In genomic region chr15:74238984-74239645, GRCh38 we compare ENCODE assay signal across 13 cellular contexts. TPM values are rescaled to one million over a fixed set of nuclear protein-coding genes. Genes with fewer than 3 reads are reported as not detected.
DNase-seq lines count a peak whose midpoint lies in the region; ATAC-seq, FAIRE-seq and TF ChIP-seq lines count a peak whose summit lies in the region.
"Had no signal": no experiment of that assay in that cellular context is flagged by ENCODE, and none has a peak within 500 bp of the region (broad histone marks: within the 10 kb centered on the region; RNA-seq: fewer than 3 reads in every experiment).

No MANE protein-coding gene starts in this region.

- CTCF ChIA-PET in Panc1 (lab: Charles Lee), result interaction anchor here (1.0 kb wide), 1 partner anchor 68 kb away, joined by 4 read pairs; no protein-coding TSS in a partner anchor

- H3K9me3 ChIP-seq in Panc1 (ENCODE audit: control insufficient read depth, insufficient read depth, low read depth, low read length) (no peaks in the 10 kb centered on the region), right cardiac atrium (ENCODE audit: control insufficient read depth, low read length) (no peaks in the 10 kb centered on the region)
- H3K9me3 ChIP-seq: transverse colon had no signal

- DNase-seq in Right ventricle myocardium inferior (ENCODE audit: missing footprints) (no peak), cardiac septum (ENCODE audit: low spot score) (no peak), Panc1 (ENCODE audit: low read depth, low spot score) (no peak), right cardiac atrium (peak in 2 of 3 donors; percentile 29 to 37), urothelium cell line (ENCODE audit: low spot score) (no peak), ecto neural progenitor cell (ENCODE audit: low spot score) (no peak)
- DNase-seq in activated CD4-positive, alpha-beta T cell treated with anti-CD3 and anti-CD28 coated beads for 1 hour, result no peak
- DNase-seq: activated CD4-positive, alpha-beta T cell treated with anti-CD3 and anti-CD28 coated beads, Interleukin-2, amount 10 ng/mL, durations not matched to agents 7 days and 5 days had no signal

- peaks cover 32% of the 10 kb centered on the region for H3K4me1 ChIP-seq in Panc1 (ENCODE audit: control insufficient read depth, insufficient read depth, low read length)
- peaks cover 19% of the 10 kb centered on the region for H3K4me1 ChIP-seq in right cardiac atrium (ENCODE audit: control insufficient read depth, insufficient read depth, low read length)

- peak overlapping the region; percentile 34; the same call in 1 of the 2 replicates for H3K27ac ChIP-seq in Panc1 (ENCODE audit: low read length)
- peak overlapping the region; percentile 32 for H3K27ac ChIP-seq in right cardiac atrium (ENCODE audit: low read length)

- in situ Hi-C loops in Panc1 (cut with HindIII; ENCODE audit: low pct_unique_long_range_greater_than_20kb, low sequenced_read_pairs), result no loop called here

- intact Hi-C loops in Right ventricle myocardium inferior (cut with DNase I) (no loop called here), cardiac septum (cut with DNase I) (no loop called here), Panc1 (cut with micrococcal nuclease; ENCODE audit: unreplicated experiment) (no loop called here), right cardiac atrium (cut with DNase I) (loop anchor here in 1 of 4 donors (10.0 kb wide), 1 partner anchor 84 kb away; no protein-coding TSS in a partner anchor)

- no peaks in the 10 kb centered on the region for H3K36me3 ChIP-seq in Panc1 (ENCODE audit: control insufficient read depth, insufficient read depth, low read length)
- H3K36me3 ChIP-seq: transverse colon had no signal

- no peak for TF ChIP-seq CTCF in Panc1 (IDR thresholded peaks at IDR 0.05)

- H3K4me3 ChIP-seq in Panc1 (ENCODE audit: low read depth in 2 of 2, low read length in 2 of 2), result no peak overlapping the region
- no peak overlapping the region for H3K4me3 ChIP-seq in right cardiac atrium (ENCODE audit: low read length)
- H3K4me3 ChIP-seq: transverse colon had no signal

- H3K27me3 ChIP-seq in Panc1 (ENCODE audit: control insufficient read depth, insufficient read depth, low read length) (no peaks in the 10 kb centered on the region), right cardiac atrium (ENCODE audit: control insufficient read depth, insufficient read depth) (no peaks in the 10 kb centered on the region)
- H3K27me3 ChIP-seq: transverse colon had no signal

- peak; percentile 17 for FAIRE-seq in urothelium cell line (lab: Jason Lieb, UNC)

- peak; percentile 13 for ATAC-seq in Right ventricle myocardium inferior
- ATAC-seq in Panc1, result 0 out of 2 replicates have a peak, but pooled peaks have one; percentile 6
- ATAC-seq in right cardiac atrium, result peak in 1 of 2 donors; percentile 4
- no peak for ATAC-seq in HG03460 (IDR thresholded peaks at IDR 0.05; ENCODE audit: unreplicated experiment)

- WGBS in right cardiac atrium, result 70% methylated on average over 6 of the region's 6 CpGs

- POLR2A ChIA-PET in Panc1 (lab: Charles Lee), result no interaction called here

- BruUV-seq in Panc1 (replicated peaks; lab: Mats Ljungman, UMichigan), result no TSS peak

RNA-seq across cellular contexts. Expression of gene CCDC33, which starts 3.0 kb away (rescaled TPM):
- total RNA-seq in Right ventricle myocardium inferior (not detected), cardiac septum (not detected), Panc1 (2021; ENCODE audit: unreplicated experiment) (not detected), right cardiac atrium (not detected)
- polyA plus RNA-seq in Panc1 (2012; ENCODE audit: insufficient read length), result not detected
- polyA plus RNA-seq in right cardiac atrium, result 0.07 TPM
- total RNA-seq: activated CD4-positive, alpha-beta T cell treated with anti-CD3 and anti-CD28 coated beads, Interleukin-2, amount 10 ng/mL, durations not matched to agents 7 days and 5 days; IMR-90; posterior vena cava; T-helper 1 cell treated with Interleukin-12 subunit alpha and Interleukin-12 subunit beta and Interleukin-4 antibody, amounts not matched to agents 30 ng/mL and 1 ng/mL, for 36 hours had no signal
- polyA plus RNA-seq: IMR-90 had no signal

RNA-seq across cellular contexts. Expression of gene STRA6, which starts 36.5 kb away (rescaled TPM):
- total RNA-seq in Right ventricle myocardium inferior (not detected), cardiac septum (0.13 TPM), Panc1 (2021; ENCODE audit: unreplicated experiment) (1.1 TPM), right cardiac atrium (under 1 TPM; 0.20 to 0.58 (median 0.37) TPM)
- 0.73 TPM for polyA plus RNA-seq in Panc1 (2012; ENCODE audit: insufficient read length)
- 0.25 TPM for polyA plus RNA-seq in right cardiac atrium
- total RNA-seq: activated CD4-positive, alpha-beta T cell treated with anti-CD3 and anti-CD28 coated beads, Interleukin-2, amount 10 ng/mL, durations not matched to agents 7 days and 5 days; IMR-90; T-helper 1 cell treated with Interleukin-12 subunit alpha and Interleukin-12 subunit beta and Interleukin-4 antibody, amounts not matched to agents 30 ng/mL and 1 ng/mL, for 36 hours; transverse colon had no signal

Comparison
In these comparisons a context has a peak if more than half of its experiments do, and no peak if none do; other contexts are left out.
1. DNase-seq: peak in right cardiac atrium (2 of 3); none in Right ventricle myocardium inferior (single experiment), cardiac septum (single experiment), Panc1 (single experiment), urothelium cell line (single experiment), ecto neural progenitor cell (single experiment) and activated CD4-positive, alpha-beta T cell treated with anti-CD3 and anti-CD28 coated beads for 1 hour (single experiment).